In genomic region chr14:52918486-52918885, GRCh38 we compare ENCODE assay signal across 8 cellular contexts. TPM values are rescaled to one million over a fixed set of nuclear protein-coding genes. Genes with fewer than 3 reads are reported as not detected.
A peak's percentile ranks its signal among the peaks of the same experiment; 100 is the strongest.
DNase-seq lines count a peak whose midpoint lies in the region; ATAC-seq, FAIRE-seq and TF ChIP-seq lines count a peak whose summit lies in the region.

No MANE protein-coding gene starts in this region.

- CTCF ChIA-PET in WTC11 (lab: Charles Lee), result no interaction called here

- peaks cover 17% of the 10 kb centered on the region for H3K4me1 Mint-ChIP-seq in activated naive CD8-positive, alpha-beta T cell treated with anti-CD3 and anti-CD28 coated beads for 36 hours
- H3K4me1 Mint-ChIP-seq in WTC11, result peaks cover 23% of the 10 kb centered on the region

- no peaks in the 10 kb centered on the region for H3K9me3 Mint-ChIP-seq in activated naive CD8-positive, alpha-beta T cell treated with anti-CD3 and anti-CD28 coated beads for 36 hours
- H3K9me3 Mint-ChIP-seq in WTC11, result no peaks in the 10 kb centered on the region

- H3K36me3 Mint-ChIP-seq in activated naive CD8-positive, alpha-beta T cell treated with anti-CD3 and anti-CD28 coated beads for 36 hours, result no peaks in the 10 kb centered on the region
- peaks cover 5% of the 10 kb centered on the region for H3K36me3 Mint-ChIP-seq in WTC11

- peak; percentile 10 for DNase-seq in GM12892 (ENCODE audit: insufficient read length)
- DNase-seq in activated naive CD8-positive, alpha-beta T cell treated with anti-CD3 and anti-CD28 coated beads for 36 hours, result peak; percentile 3
- no peak for DNase-seq in right lobe of liver
- no peak for DNase-seq in iPS-NIHi7 (ENCODE audit: extremely low spot score)
- DNase-seq in WTC11 (ENCODE audit: low spot score), result no peak
- DNase-seq in activated CD8-positive, alpha-beta memory T cell treated with anti-CD3 and anti-CD28 coated beads for 24 hours, result no peak

- H3K4me3 ChIP-seq in right lobe of liver, result no peak overlapping the region

- TF ChIP-seq POLR2A in GM12892 (IDR thresholded peaks at IDR 0.05; ENCODE audit: low read depth, low read length) (no peak), right lobe of liver (IDR thresholded peaks at IDR 0.05) (no peak)

- POLR2A ChIA-PET in WTC11 (lab: Charles Lee), result no interaction called here

- TF ChIP-seq CTCF in right lobe of liver (IDR thresholded peaks at IDR 0.05), result no peak
- TF ChIP-seq CTCF in WTC11 (IDR thresholded peaks at IDR 0.05), result no peak

- no peak overlapping the region for H3K4me3 Mint-ChIP-seq in activated naive CD8-positive, alpha-beta T cell treated with anti-CD3 and anti-CD28 coated beads for 36 hours
- no peak overlapping the region for H3K4me3 Mint-ChIP-seq in WTC11

- peak; percentile 83 for FAIRE-seq in GM12892 (lab: Jason Lieb, UNC)

- no peaks in the 10 kb centered on the region for H3K36me3 ChIP-seq in KOPT-K1 (ENCODE audit: insufficient read depth, low read length)
- no peaks in the 10 kb centered on the region for H3K36me3 ChIP-seq in right lobe of liver

- ATAC-seq in GM21528 (IDR thresholded peaks at IDR 0.05; ENCODE audit: low FRiP score, unreplicated experiment) (peak; percentile 90), right lobe of liver (peak; percentile 47 to 77 (median 68)), WTC11 (no peak)

- no peaks in the 10 kb centered on the region for H3K27me3 ChIP-seq in right lobe of liver

- no peaks in the 10 kb centered on the region for H3K9me3 ChIP-seq in KOPT-K1 (ENCODE audit: insufficient read depth, low read length, poor library complexity, severe bottlenecking)
- H3K9me3 ChIP-seq in right lobe of liver, result no peaks in the 10 kb centered on the region

- H3K27me3 Mint-ChIP-seq in activated naive CD8-positive, alpha-beta T cell treated with anti-CD3 and anti-CD28 coated beads for 36 hours, result no peaks in the 10 kb centered on the region
- H3K27me3 Mint-ChIP-seq in WTC11 (ENCODE audit: low read depth), result no peaks in the 10 kb centered on the region

- H3K4me1 ChIP-seq in right lobe of liver, result peaks cover 0 to 64% (median 30%) of the 10 kb centered on the region in 4 donors

- intact Hi-C loops in right lobe of liver (cut with DNase I), result no loop called here

- H3K27ac ChIP-seq in KOPT-K1 (ENCODE audit: low read depth, low read length, poor library complexity, severe bottlenecking), result peak overlapping the region; percentile 39
- peak overlapping the region; percentile 28 to 54 (median 50) for H3K27ac ChIP-seq in right lobe of liver

- peak overlapping the region; percentile 32 for H3K27ac Mint-ChIP-seq in activated naive CD8-positive, alpha-beta T cell treated with anti-CD3 and anti-CD28 coated beads for 36 hours
- H3K27ac Mint-ChIP-seq in WTC11, result no peak overlapping the region

TF ChIP-seq in WTC11, 78 proteins besides CTCF, POLR2A, EP300 and RAD21 (continues in another document):
- TF ChIP-seq ZNF425 (CRISPR knock-in tag; conservative IDR thresholded peaks at IDR 0.05), result no peak
- TF ChIP-seq KAT7 (CRISPR knock-in tag; IDR thresholded peaks at IDR 0.05; ENCODE audit: borderline replicate concordance), result no peak
- TF ChIP-seq AR (CRISPR knock-in tag; IDR thresholded peaks at IDR 0.05), result no peak
- TF ChIP-seq E2F1 (CRISPR knock-in tag; IDR thresholded peaks at IDR 0.05), result no peak
- TF ChIP-seq E2F4 (CRISPR knock-in tag; IDR thresholded peaks at IDR 0.05; ENCODE audit: borderline replicate concordance, low read depth), result no peak
- no peak for TF ChIP-seq ZBTB21 (CRISPR knock-in tag; IDR thresholded peaks at IDR 0.05; ENCODE audit: borderline replicate concordance)
- no peak for TF ChIP-seq FOXK1 (CRISPR knock-in tag; IDR thresholded peaks at IDR 0.05)
- TF ChIP-seq ETV6 (CRISPR knock-in tag; IDR thresholded peaks at IDR 0.05), result no peak
- no peak for TF ChIP-seq RELA (CRISPR knock-in tag; IDR thresholded peaks at IDR 0.05; ENCODE audit: borderline replicate concordance)
- TF ChIP-seq USF2 (CRISPR knock-in tag; IDR thresholded peaks at IDR 0.05), result no peak
- TF ChIP-seq MYBL2 (CRISPR knock-in tag; IDR thresholded peaks at IDR 0.05), result no peak
- TF ChIP-seq ZNF232 (CRISPR knock-in tag; IDR thresholded peaks at IDR 0.05), result no peak
- no peak for TF ChIP-seq FOXP1 (CRISPR knock-in tag; IDR thresholded peaks at IDR 0.05; ENCODE audit: borderline replicate concordance)
- TF ChIP-seq ZSCAN18 (CRISPR knock-in tag; IDR thresholded peaks at IDR 0.05), result no peak
- TF ChIP-seq OVOL2 (CRISPR knock-in tag; IDR thresholded peaks at IDR 0.05; ENCODE audit: borderline replicate concordance), result no peak

RNA-seq across cellular contexts. Expression of gene FERMT2, which starts 32.4 kb away (rescaled TPM):
- polyA plus RNA-seq in GM12892 (2012; ENCODE audit: missing spikeins), result 23.4 TPM
- 1 to 10 TPM; 1.3 to 2.3 TPM for total RNA-seq in activated naive CD8-positive, alpha-beta T cell treated with anti-CD3 and anti-CD28 coated beads for 36 hours
- total RNA-seq in right lobe of liver (10 to 100 TPM; 40.4 to 64.5 (median 53.3) TPM), WTC11 (2021) (87.8 to 97.7 TPM (median 92.8 TPM) in 3 replicates)

Comparison
In these comparisons a context has a peak if more than half of its experiments do, and no peak if none do; other contexts are left out.
1. DNase-seq: peak in GM12892 (single experiment) and activated naive CD8-positive, alpha-beta T cell treated with anti-CD3 and anti-CD28 coated beads for 36 hours (single experiment); none in right lobe of liver (0 of 3), iPS-NIHi7 (single experiment), WTC11 (single experiment) and activated CD8-positive, alpha-beta memory T cell treated with anti-CD3 and anti-CD28 coated beads for 24 hours (single experiment).
2. RNA of gene FERMT2, which starts 32.4 kb away (total RNA-seq): 87.8 to 97.7 TPM in WTC11 and 40.4 to 64.5 TPM in right lobe of liver; 1.3 to 2.3 TPM in activated naive CD8-positive, alpha-beta T cell treated with anti-CD3 and anti-CD28 coated beads for 36 hours; every median in the first group is over 10 times any median in the second.